ENCODE assay signal across 9 cellular contexts in the genomic region with DNA sequence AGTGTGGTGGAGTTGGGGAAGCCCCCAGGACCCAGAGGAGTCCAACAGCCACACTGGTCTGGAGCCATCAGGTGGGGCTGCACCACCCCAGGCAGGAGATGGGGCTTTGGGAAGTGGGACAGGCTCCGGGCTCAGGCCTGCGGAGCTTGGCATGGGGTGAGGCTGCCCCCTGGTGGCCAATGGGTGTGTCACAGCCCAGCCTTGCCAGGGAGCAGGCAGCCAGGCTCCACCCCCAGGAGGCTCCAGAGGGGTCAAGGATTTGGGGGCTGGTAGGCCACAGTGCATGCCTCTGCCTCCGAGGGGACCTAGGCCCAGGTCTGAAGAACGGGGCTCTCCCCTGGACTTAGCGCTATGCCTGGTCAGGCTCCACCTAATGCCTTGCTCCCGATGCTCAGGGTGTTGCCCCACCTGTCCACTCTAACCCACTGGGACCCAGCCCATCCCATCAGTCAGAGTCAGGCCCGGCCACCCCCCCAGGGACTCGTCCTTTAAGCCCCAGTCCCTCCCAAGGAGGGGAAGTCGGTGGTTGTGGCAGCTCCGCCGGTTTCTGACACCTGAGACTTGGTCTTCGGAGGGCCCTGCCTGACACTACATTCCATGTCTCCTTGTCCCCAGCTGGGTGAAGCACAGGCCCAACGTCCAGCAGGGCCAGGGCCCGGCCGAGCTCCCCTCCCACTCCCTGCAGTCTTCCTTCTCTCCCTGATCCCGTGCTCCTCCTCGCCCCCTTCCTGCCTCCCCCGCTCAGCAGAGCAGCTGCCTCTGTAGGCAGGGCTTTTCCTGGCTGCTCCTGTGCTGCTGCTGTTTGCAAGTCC. TPM values are rescaled to one million over a fixed set of nuclear protein-coding genes. Genes with fewer than 3 reads are reported as not detected.
DNase-seq lines count a peak whose midpoint lies in the region; ATAC-seq and TF ChIP-seq lines count a peak whose summit lies in the region.
"Had no signal": no experiment of that assay in that cellular context is flagged by ENCODE, and none has a peak within 500 bp of the region (broad histone marks: within the 10 kb centered on the region; RNA-seq: fewer than 3 reads in every experiment).

No MANE protein-coding gene starts in this region.

- no peaks in the 10 kb centered on the region for H3K9me3 ChIP-seq in psoas muscle

- DNase-seq in C1 segment of cervical spinal cord (lab: John Stamatoyannopoulos, UW) (peak in 12 of 14 donors; percentile 13 to 84 (median 52)), cardiac septum (ENCODE audit: low spot score) (peak; percentile 91), psoas muscle (peak; percentile 80 to 91), ureter (ENCODE audit: low spot score) (peak; percentile 82)
- DNase-seq in activated naive CD4-positive, alpha-beta T cell treated with anti-CD3 and anti-CD28 coated beads, Interleukin-2, amount 50 U/mL, for 72 hours (ENCODE audit: low spot score in 2 of 2): peak; percentile 79 to 89

- TF ChIP-seq CTCF in psoas muscle (IDR thresholded peaks at IDR 0.05): peak; percentile 99

- 8 to 16% (median 12%) methylated on average over 17 to 18 of the region's 18 CpGs for WGBS in psoas muscle, 3 donors

- peak; percentile 59 for ATAC-seq in GM19035 (IDR thresholded peaks at IDR 0.05; ENCODE audit: unreplicated experiment)
- ATAC-seq in HG03521 (IDR thresholded peaks at IDR 0.05; ENCODE audit: unreplicated experiment): peak; percentile 59
- ATAC-seq in SK-N-SH treated with all-trans-retinoic acid at 6 μM for 48 hours: peak; percentile 96
- peak; percentile 94 for ATAC-seq in activated naive CD4-positive, alpha-beta T cell treated with anti-CD3 and anti-CD28 coated beads, Interleukin-2, amount 50 U/mL, for 72 hours
- ATAC-seq in psoas muscle: peak; percentile 79 to 84 (median 80)

- H3K36me3 ChIP-seq in psoas muscle (ENCODE audit: insufficient read depth in 1 of 2, low read depth in 1 of 2): peaks cover 0 to 59% of the 10 kb centered on the region in 2 donors

- peak overlapping the region; percentile 99 for H3K27ac ChIP-seq in psoas muscle

- peaks cover 55% of the 10 kb centered on the region for H3K4me1 ChIP-seq in psoas muscle

- H3K27me3 ChIP-seq in psoas muscle (ENCODE audit: insufficient read depth in 3 of 3, low read length in 2 of 3): no peaks in the 10 kb centered on the region

- H3K27ac Mint-ChIP-seq in activated naive CD4-positive, alpha-beta T cell treated with anti-CD3 and anti-CD28 coated beads, Interleukin-2, amount 50 U/mL, for 72 hours: peak overlapping the region in 1 of 2 donors; percentile 70
- H3K27ac Mint-ChIP-seq: T-helper 1 cell treated with Interleukin-12 subunit alpha and Interleukin-12 subunit beta and Interleukin-4 antibody, amounts not matched to agents 30 μg/mL and 1 μg/mL, for 36 hours had no signal

- H3K4me3 ChIP-seq in psoas muscle: peak overlapping the region; percentile 16

- no peaks in the 10 kb centered on the region for H3K36me3 Mint-ChIP-seq in activated naive CD4-positive, alpha-beta T cell treated with anti-CD3 and anti-CD28 coated beads, Interleukin-2, amount 50 U/mL, for 72 hours

- intact Hi-C loops in cardiac septum (cut with DNase I) (loop anchor here (2.0 to 5.0 kb wide), 3 partner anchors 132 to 858 kb away; no protein-coding TSS in a partner anchor), psoas muscle (cut with DNase I) (loop anchor here (2.0 to 10.0 kb wide), 6 partner anchors 53 to 833 kb away; no protein-coding TSS in a partner anchor)

- H3K9me3 Mint-ChIP-seq in activated naive CD4-positive, alpha-beta T cell treated with anti-CD3 and anti-CD28 coated beads, Interleukin-2, amount 50 U/mL, for 72 hours: no peaks in the 10 kb centered on the region
- H3K9me3 Mint-ChIP-seq: T-helper 1 cell treated with Interleukin-12 subunit alpha and Interleukin-12 subunit beta and Interleukin-4 antibody, amounts not matched to agents 30 μg/mL and 1 μg/mL, for 36 hours had no signal

TF ChIP-seq in SK-N-SH treated with all-trans-retinoic acid at 6 μM for 48 hours, 23 proteins besides CTCF, POLR2A, EP300 and RAD21:
- TF ChIP-seq TCF4 (CRISPR knock-in tag; IDR thresholded peaks at IDR 0.05; ENCODE audit: borderline replicate concordance): no peak
- TF ChIP-seq TOX (CRISPR knock-in tag; IDR thresholded peaks at IDR 0.05; ENCODE audit: borderline replicate concordance): no peak
- TF ChIP-seq PPARA (CRISPR knock-in tag; IDR thresholded peaks at IDR 0.05; ENCODE audit: borderline replicate concordance): no peak
- TF ChIP-seq ZFP30 (CRISPR knock-in tag; IDR thresholded peaks at IDR 0.05): no peak
TF ChIP-seq in SK-N-SH treated with all-trans-retinoic acid at 6 μM for 48 hours: peak in this region for 0.

RNA-seq across cellular contexts. Expression of gene SAMD8, which starts 11.3 kb away (rescaled TPM):
- total RNA-seq in activated naive CD4-positive, alpha-beta T cell treated with anti-CD3 and anti-CD28 coated beads, Interleukin-2, amount 50 U/mL, for 72 hours: 10 to 100 TPM; 24.9 to 32.2 TPM
- total RNA-seq in cardiac septum (25.7 TPM), psoas muscle (10 to 100 TPM; 30.0 to 44.2 (median 35.7) TPM), ureter (26.0 TPM)
- 10 to 100 TPM; 10.8 to 40.3 (median 21.3) TPM for polyA plus RNA-seq in psoas muscle

Comparison
In these comparisons a context has a peak if more than half of its experiments do, and no peak if none do; other contexts are left out.
1. Peak in every context shown above with its lines: DNase-seq, ATAC-seq, H3K4me3 ChIP-seq and H3K27ac ChIP-seq.